ENCODE assay signal across 15 cellular contexts in genomic region chr4:15751155-15751554, GRCh38. TPM values are rescaled to one million over a fixed set of nuclear protein-coding genes. Genes with fewer than 3 reads are reported as not detected.
DNase-seq lines count a peak whose midpoint lies in the region; ATAC-seq lines count a peak whose summit lies in the region.
"Had no signal": no experiment of that assay in that cellular context is flagged by ENCODE, and none has a peak within 500 bp of the region (broad histone marks: within the 10 kb centered on the region; RNA-seq: fewer than 3 reads in every experiment).

No MANE protein-coding gene starts in this region.

- peak overlapping the region; percentile 12 for H3K27ac Mint-ChIP-seq in activated naive CD4-positive, alpha-beta T cell treated with anti-CD3 and anti-CD28 coated beads, Interleukin-2, amount 50 U/mL, for 24 hours
- peak overlapping the region; percentile 9 for H3K27ac Mint-ChIP-seq in activated T-helper 1 cell treated with anti-CD3 and anti-CD28 coated beads, Interleukin-12 subunit alpha, Interleukin-12 subunit beta, Interleukin-2, Interleukin-4 antibody, amounts not matched to agents 30 ng/mL and 10 ng/mL and 1 ng/mL, durations not matched to agents 14 hours and 24 hours and 36 hours
- H3K27ac Mint-ChIP-seq: B cell; CD4-positive, alpha-beta T cell; CD8-positive, alpha-beta T cell had no signal

- no peak for ATAC-seq in HG03097 (IDR thresholded peaks at IDR 0.05; ENCODE audit: low FRiP score, unreplicated experiment)
- ATAC-seq: A549; CD8-positive, alpha-beta T cell had no signal

- peaks cover 34% of the 10 kb centered on the region for H3K4me1 Mint-ChIP-seq in activated naive CD4-positive, alpha-beta T cell treated with anti-CD3 and anti-CD28 coated beads, Interleukin-2, amount 50 U/mL, for 24 hours
- H3K4me1 Mint-ChIP-seq in activated T-helper 1 cell treated with anti-CD3 and anti-CD28 coated beads, Interleukin-12 subunit alpha, Interleukin-12 subunit beta, Interleukin-2, Interleukin-4 antibody, amounts not matched to agents 30 ng/mL and 10 ng/mL and 1 ng/mL, durations not matched to agents 14 hours and 24 hours and 36 hours (ENCODE audit: low read depth) = peaks cover 44% of the 10 kb centered on the region

- peaks cover 3% of the 10 kb centered on the region for H3K9me3 Mint-ChIP-seq in activated naive CD4-positive, alpha-beta T cell treated with anti-CD3 and anti-CD28 coated beads, Interleukin-2, amount 50 U/mL, for 24 hours
- peaks cover 18% of the 10 kb centered on the region for H3K9me3 Mint-ChIP-seq in activated T-helper 1 cell treated with anti-CD3 and anti-CD28 coated beads, Interleukin-12 subunit alpha, Interleukin-12 subunit beta, Interleukin-2, Interleukin-4 antibody, amounts not matched to agents 30 ng/mL and 10 ng/mL and 1 ng/mL, durations not matched to agents 14 hours and 24 hours and 36 hours
- H3K9me3 Mint-ChIP-seq: CD8-positive, alpha-beta T cell had no signal

- DNase-seq in activated naive CD4-positive, alpha-beta T cell treated with Interleukin-2 at 50 U/mL for 16 hours = no peak
- DNase-seq in activated T-helper 1 cell treated with anti-CD3 and anti-CD28 coated beads, Interleukin-12 subunit alpha, Interleukin-12 subunit beta, Interleukin-2, Interleukin-4 antibody, amounts not matched to agents 30 ng/mL and 10 ng/mL and 1 ng/mL, durations not matched to agents 14 hours and 24 hours and 36 hours (ENCODE audit: low spot score) = no peak
- DNase-seq in NCI-H748 treated with DMSO at 0.1 percent for 48 hours (lab: John Stamatoyannopoulos, UW) = no peak
- DNase-seq: AML-193; Caco-2; Calu3; CD4-positive, alpha-beta T cell; CD8-positive, alpha-beta T cell; DMS79 treated with DMSO at 0.1 percent for 48 hours; GF-D8 had no signal

- no peaks in the 10 kb centered on the region for H3K36me3 Mint-ChIP-seq in activated naive CD4-positive, alpha-beta T cell treated with anti-CD3 and anti-CD28 coated beads, Interleukin-2, amount 50 U/mL, for 24 hours
- peaks cover 3% of the 10 kb centered on the region for H3K36me3 Mint-ChIP-seq in activated T-helper 1 cell treated with anti-CD3 and anti-CD28 coated beads, Interleukin-12 subunit alpha, Interleukin-12 subunit beta, Interleukin-2, Interleukin-4 antibody, amounts not matched to agents 30 ng/mL and 10 ng/mL and 1 ng/mL, durations not matched to agents 14 hours and 24 hours and 36 hours (ENCODE audit: low read depth)
- H3K36me3 Mint-ChIP-seq: CD8-positive, alpha-beta T cell had no signal

- no peaks in the 10 kb centered on the region for H3K27me3 Mint-ChIP-seq in activated naive CD4-positive, alpha-beta T cell treated with anti-CD3 and anti-CD28 coated beads, Interleukin-2, amount 50 U/mL, for 24 hours
- H3K27me3 Mint-ChIP-seq in activated T-helper 1 cell treated with anti-CD3 and anti-CD28 coated beads, Interleukin-12 subunit alpha, Interleukin-12 subunit beta, Interleukin-2, Interleukin-4 antibody, amounts not matched to agents 30 ng/mL and 10 ng/mL and 1 ng/mL, durations not matched to agents 14 hours and 24 hours and 36 hours (ENCODE audit: insufficient read depth) = no peaks in the 10 kb centered on the region
- H3K27me3 Mint-ChIP-seq: B cell; CD4-positive, alpha-beta T cell had no signal

- intact Hi-C loops in activated T-helper 1 cell treated with anti-CD3 and anti-CD28 coated beads, Interleukin-12 subunit alpha, Interleukin-12 subunit beta, Interleukin-2, Interleukin-4 antibody, amounts not matched to agents 30 ng/mL and 10 ng/mL and 1 ng/mL, durations not matched to agents 14 hours and 24 hours and 36 hours (cut with micrococcal nuclease) = no loop called here

- no peak overlapping the region for H3K4me3 Mint-ChIP-seq in activated naive CD4-positive, alpha-beta T cell treated with anti-CD3 and anti-CD28 coated beads, Interleukin-2, amount 50 U/mL, for 24 hours
- no peak overlapping the region for H3K4me3 Mint-ChIP-seq in activated T-helper 1 cell treated with anti-CD3 and anti-CD28 coated beads, Interleukin-12 subunit alpha, Interleukin-12 subunit beta, Interleukin-2, Interleukin-4 antibody, amounts not matched to agents 30 ng/mL and 10 ng/mL and 1 ng/mL, durations not matched to agents 14 hours and 24 hours and 36 hours
- H3K4me3 Mint-ChIP-seq: B cell; CD4-positive, alpha-beta T cell; CD8-positive, alpha-beta T cell had no signal

RNA-seq across cellular contexts. Expression of gene CD38, which starts 27.0 kb away (rescaled TPM):
- 148 and 152 TPM in 2 replicates for total RNA-seq in activated T-helper 1 cell treated with anti-CD3 and anti-CD28 coated beads, Interleukin-12 subunit alpha, Interleukin-12 subunit beta, Interleukin-2, Interleukin-4 antibody, amounts not matched to agents 30 ng/mL and 10 ng/mL and 1 ng/mL, durations not matched to agents 14 hours and 24 hours and 36 hours
- total RNA-seq: A172, Caco-2 had no signal

RNA-seq across cellular contexts. Expression of gene BST1, which starts 48.3 kb away (rescaled TPM):
- 0.81 and 0.93 TPM in 2 replicates for total RNA-seq in activated T-helper 1 cell treated with anti-CD3 and anti-CD28 coated beads, Interleukin-12 subunit alpha, Interleukin-12 subunit beta, Interleukin-2, Interleukin-4 antibody, amounts not matched to agents 30 ng/mL and 10 ng/mL and 1 ng/mL, durations not matched to agents 14 hours and 24 hours and 36 hours
- total RNA-seq: A172 had no signal
